8 cellular contexts compared by ENCODE assay signal in genomic region chr10:32937824-32938482, GRCh38. TPM values are rescaled to one million over a fixed set of nuclear protein-coding genes. Genes with fewer than 3 reads are reported as not detected.
DNase-seq lines count a peak whose midpoint lies in the region; ATAC-seq and TF ChIP-seq lines count a peak whose summit lies in the region.

No MANE protein-coding gene starts in this region.

- POLR2A ChIA-PET in activated B cell treated with CpG ODN at 0.5 μM for 24 hours (lab: Charles Lee) = no interaction called here

- H3K36me3 ChIP-seq in cardiac muscle cell = peaks cover 14% of the 10 kb centered on the region
- H3K36me3 ChIP-seq in rectal smooth muscle tissue (ENCODE audit: control insufficient read depth, insufficient read depth, low read length) = no peaks in the 10 kb centered on the region
- H3K36me3 ChIP-seq in brain microvascular endothelial cell (replicated peaks) = peaks cover 39% of the 10 kb centered on the region

- in situ Hi-C loops in G401 (cut with HindIII; ENCODE audit: low sequenced_read_pairs) = no loop called here
- in situ Hi-C loops in brain microvascular endothelial cell (cut with HindIII; ENCODE audit: low pct_ligation_motif_present, low sequenced_read_pairs) = no loop called here

- CTCF ChIA-PET in activated B cell treated with CpG ODN at 0.5 μM for 24 hours (lab: Charles Lee) = no interaction called here

- H3K4me1 ChIP-seq in cardiac muscle cell (ENCODE audit: low read depth) = peaks cover 30% of the 10 kb centered on the region
- H3K4me1 ChIP-seq in rectal smooth muscle tissue (ENCODE audit: control insufficient read depth, insufficient read depth, low read length) = peaks cover 33% of the 10 kb centered on the region

- H3K27me3 ChIP-seq in cardiac muscle cell (no peaks in the 10 kb centered on the region), rectal smooth muscle tissue (ENCODE audit: control insufficient read depth, insufficient read depth, low read length) (no peaks in the 10 kb centered on the region), brain microvascular endothelial cell (replicated peaks) (no peaks in the 10 kb centered on the region)

- H3K9me3 Mint-ChIP-seq in activated B cell treated with CpG ODN at 0.5 μM for 24 hours = no peaks in the 10 kb centered on the region

- intact Hi-C loops in activated B cell treated with CpG ODN at 0.5 μM for 24 hours (cut with micrococcal nuclease) = loop anchor here (2.0 to 5.0 kb wide), 3 partner anchors 15 to 71 kb away; no protein-coding TSS in a partner anchor

- H3K4me3 ChIP-seq in cardiac muscle cell (no peak overlapping the region), rectal smooth muscle tissue (ENCODE audit: low read length) (peak overlapping the region; percentile 54), brain microvascular endothelial cell (ENCODE audit: low read depth, low read length) (no peak overlapping the region)

- H3K27ac ChIP-seq in cardiac muscle cell = peak overlapping the region; percentile 94
- H3K27ac ChIP-seq in rectal smooth muscle tissue (ENCODE audit: low read depth, low read length) = peak overlapping the region; percentile 89
- no peak overlapping the region for H3K27ac ChIP-seq in brain microvascular endothelial cell

- peak; percentile 57 for ATAC-seq in activated B cell treated with CpG ODN at 0.5 μM for 24 hours (ENCODE audit: low read depth)

- peak overlapping the region; percentile 65 for H3K27ac Mint-ChIP-seq in activated B cell treated with CpG ODN at 0.5 μM for 24 hours

- TF ChIP-seq CTCF in activated B cell treated with CpG ODN at 0.5 μM for 24 hours (IDR thresholded peaks at IDR 0.05) (no peak), cardiac muscle cell (IDR thresholded peaks at IDR 0.05; ENCODE audit: low read depth, low read length) (no peak), brain microvascular endothelial cell (IDR thresholded peaks at IDR 0.05; ENCODE audit: low read depth, low read length, missing control alignments) (no peak)

- H3K36me3 Mint-ChIP-seq in activated B cell treated with CpG ODN at 0.5 μM for 24 hours (ENCODE audit: low read depth) = peaks cover 30% of the 10 kb centered on the region

- peak overlapping the region; percentile 26 for H3K4me3 Mint-ChIP-seq in activated B cell treated with CpG ODN at 0.5 μM for 24 hours

- no peak overlapping the region for H3K9ac ChIP-seq in rectal smooth muscle tissue (ENCODE audit: low read length)

- DNase-seq in G401 (ENCODE audit: low spot score) (peak; percentile 13), activated B cell treated with CpG ODN at 0.5 μM for 24 hours (no peak), cardiac muscle cell (ENCODE audit: low read depth in 1 of 2, low spot score in 1 of 2) (peak; percentile 43 to 49), brain microvascular endothelial cell (no peak), KG1 (lab: John Stamatoyannopoulos, UW) (no peak)
- DNase-seq in stimulated activated CD8-positive, alpha-beta memory T cell treated with anti-CD3 and anti-CD28 coated beads, Interleukin-4, amount 100 ng/mL, for 48 hours = no peak
- DNase-seq in central memory CD4-positive, alpha-beta T cell = no peak

- peaks cover 54% of the 10 kb centered on the region for H3K4me1 Mint-ChIP-seq in activated B cell treated with CpG ODN at 0.5 μM for 24 hours

- H3K27me3 Mint-ChIP-seq in activated B cell treated with CpG ODN at 0.5 μM for 24 hours = no peaks in the 10 kb centered on the region

- no peaks in the 10 kb centered on the region for H3K9me3 ChIP-seq in cardiac muscle cell (ENCODE audit: low read depth)

RNA-seq across cellular contexts. Expression of gene ITGB1, which starts 20.1 kb away (rescaled TPM):
- total RNA-seq in G401 (2014; rRNA removed; shearing (Covaris generic)) = 306 and 444 TPM in 2 replicates
- total RNA-seq in activated B cell treated with CpG ODN at 0.5 μM for 24 hours = 80.3 and 87.4 TPM in 2 replicates
- total RNA-seq in cardiac muscle cell = 490 and 576 TPM in 2 replicates
- polyA plus RNA-seq in cardiac muscle cell = 321 and 326 TPM in 2 replicates

Comparison
In these comparisons a context has a peak if more than half of its experiments do, and no peak if none do; other contexts are left out.
1. DNase-seq: peak in G401 (single experiment) and cardiac muscle cell (2 of 2); none in activated B cell treated with CpG ODN at 0.5 μM for 24 hours (single experiment), brain microvascular endothelial cell (single experiment), stimulated activated CD8-positive, alpha-beta memory T cell treated with anti-CD3 and anti-CD28 coated beads, Interleukin-4, amount 100 ng/mL, for 48 hours (single experiment), KG1 (single experiment) and central memory CD4-positive, alpha-beta T cell (single experiment).